Comparison of ENCODE assay signal across 11 cellular contexts in genomic region chr6:12324096-12324495, GRCh38. TPM values are rescaled to one million over a fixed set of nuclear protein-coding genes. Genes with fewer than 3 reads are reported as not detected.
DNase-seq lines count a peak whose midpoint lies in the region; TF ChIP-seq lines count a peak whose summit lies in the region.
"Had no signal": no experiment of that assay in that cellular context is flagged by ENCODE, and none has a peak within 500 bp of the region (broad histone marks: within the 10 kb centered on the region; RNA-seq: fewer than 3 reads in every experiment).

No MANE protein-coding gene starts in this region.

- peaks cover 19% of the 10 kb centered on the region for H3K9me3 ChIP-seq in endodermal cell (ENCODE audit: control insufficient read depth, low read length)
- peaks cover 0 to 4% (median 0%) of the 10 kb centered on the region in 8 donors for H3K9me3 ChIP-seq in spleen

- H3K9ac ChIP-seq in endodermal cell (ENCODE audit: extremely low read depth, low read length, poor library complexity, severe bottlenecking), result no peak overlapping the region

- peak overlapping the region; percentile 62 for H3K27ac Mint-ChIP-seq in endodermal cell
- H3K27ac Mint-ChIP-seq: activated naive CD8-positive, alpha-beta T cell treated with anti-CD3 and anti-CD28 coated beads, Interleukin-2, amount 50 U/mL, for 24 hours; stimulated activated memory B cell treated with anti-CD40 and anti-IgM and Interleukin-4, amounts not matched to agents 10 μg/mL and 1 μg/mL and 100 μg/mL, for 72 hours had no signal

- H3K4me3 ChIP-seq in endodermal cell (ENCODE audit: low read length) (no peak overlapping the region), spleen (no peak overlapping the region)

- H3K4me1 Mint-ChIP-seq in endodermal cell, result peaks cover 35% of the 10 kb centered on the region
- H3K4me1 Mint-ChIP-seq: activated naive CD8-positive, alpha-beta T cell treated with anti-CD3 and anti-CD28 coated beads, Interleukin-2, amount 50 U/mL, for 24 hours; stimulated activated memory B cell treated with anti-CD40 and anti-IgM and Interleukin-4, amounts not matched to agents 10 μg/mL and 1 μg/mL and 100 μg/mL, for 72 hours had no signal

- H3K4me3 Mint-ChIP-seq in endodermal cell, result no peak overlapping the region
- H3K4me3 Mint-ChIP-seq: activated naive CD8-positive, alpha-beta T cell treated with anti-CD3 and anti-CD28 coated beads, Interleukin-2, amount 50 U/mL, for 24 hours; stimulated activated memory B cell treated with anti-CD40 and anti-IgM and Interleukin-4, amounts not matched to agents 10 μg/mL and 1 μg/mL and 100 μg/mL, for 72 hours had no signal

- H3K27me3 ChIP-seq in endodermal cell (ENCODE audit: control insufficient read depth, insufficient read depth, low read length, poor library complexity, severe bottlenecking) (peaks cover 9% of the 10 kb centered on the region), spleen (replicated peaks in 1 of 7) (no peaks in the 10 kb centered on the region)

- no peaks in the 10 kb centered on the region for H3K36me3 Mint-ChIP-seq in endodermal cell (ENCODE audit: low read depth)

- H3K9me3 Mint-ChIP-seq in endodermal cell, result peaks cover 9% of the 10 kb centered on the region
- H3K9me3 Mint-ChIP-seq: activated naive CD8-positive, alpha-beta T cell treated with anti-CD3 and anti-CD28 coated beads, Interleukin-2, amount 50 U/mL, for 24 hours had no signal

- no peak for TF ChIP-seq POLR2A in spleen (IDR thresholded peaks at IDR 0.05)

- H3K4me1 ChIP-seq in endodermal cell (ENCODE audit: control insufficient read depth, insufficient read depth, low read length) (peaks cover 13% of the 10 kb centered on the region), spleen (no peaks in the 10 kb centered on the region)

- WGBS in endodermal cell (ENCODE audit: insufficient coverage in 1 of 2, insufficient read length in 1 of 2), 2 experiments, result 80 to 82% methylated on average over 3 of the region's 3 CpGs
- 60 to 83% (median 78%) methylated on average over 3 of the region's 3 CpGs for WGBS in spleen, 5 donors

- DNase-seq in DMS53 treated with DMSO at 0.1 percent for 48 hours (lab: John Stamatoyannopoulos, UW; ENCODE audit: unreplicated experiment) (peak; percentile 73), NCI-H2227 (lab: John Stamatoyannopoulos, UW; ENCODE audit: unreplicated experiment) (peak; percentile 64), endodermal cell (peak; percentile 61), myocyte (ENCODE audit: low read depth) (peak; percentile 24), spleen (no peak), T-helper 1 cell (no peak)
- no peak for DNase-seq in effector CD8-positive, alpha-beta T cell (lab: John Stamatoyannopoulos, UW)
- DNase-seq in stimulated activated CD4-positive, alpha-beta T cell treated with anti-CD3 and anti-CD28 coated beads, Interleukin-2, amount 100 ng/mL, for 24 hours, result no peak
- DNase-seq: activated naive CD8-positive, alpha-beta T cell treated with anti-CD3 and anti-CD28 coated beads, Interleukin-2, amount 50 U/mL, for 24 hours; retina had no signal

- H3K36me3 ChIP-seq in endodermal cell (ENCODE audit: control insufficient read depth, insufficient read depth, low read length), result no peaks in the 10 kb centered on the region
- H3K36me3 ChIP-seq in spleen, result no peaks in the 10 kb centered on the region

- H3K27me3 Mint-ChIP-seq in endodermal cell (ENCODE audit: insufficient read depth), result peaks cover 20% of the 10 kb centered on the region

- intact Hi-C loops in spleen (cut with DNase I; ENCODE audit: low total_unique reads), result no loop called here

- TF ChIP-seq CTCF in endodermal cell (conservative IDR thresholded peaks at IDR 0.05) (no peak), spleen (IDR thresholded peaks at IDR 0.05 in 8 of 11, conservative IDR thresholded peaks at IDR 0.05 in 3 of 11) (no peak)

- no peak overlapping the region for H3K27ac ChIP-seq in endodermal cell (ENCODE audit: low read depth, low read length)
- no peak overlapping the region for H3K27ac ChIP-seq in spleen

RNA-seq across cellular contexts. Expression of gene EDN1, which starts 33.9 kb away (rescaled TPM):
- total RNA-seq in endodermal cell (under 1 TPM; 0.27 to 0.46 TPM), myocyte (0.16 and 0.29 TPM in 2 replicates), spleen (10 to 100 TPM in 5 of 7 donors, 1 to 10 TPM in 2; 5.5 to 27.1 (median 15.1) TPM)
- 3.5 TPM for polyA plus RNA-seq in endodermal cell (2013, experiment 1 of 2)
- polyA plus RNA-seq in endodermal cell (2013, experiment 2 of 2), result 4.5 TPM
- polyA plus RNA-seq in myocyte (2012), result 2.1 TPM
- 10 to 100 TPM in 1 of 3 donors, 1 to 10 TPM in 2; 5.2 to 16.5 (median 7.2) TPM for polyA plus RNA-seq in spleen

Comparison
In these comparisons a context has a peak if more than half of its experiments do, and no peak if none do; other contexts are left out.
1. DNase-seq: peak in DMS53 treated with DMSO at 0.1 percent for 48 hours (single experiment), NCI-H2227 (single experiment), endodermal cell (single experiment) and myocyte (single experiment); none in effector CD8-positive, alpha-beta T cell (single experiment), spleen (single experiment), stimulated activated CD4-positive, alpha-beta T cell treated with anti-CD3 and anti-CD28 coated beads, Interleukin-2, amount 100 ng/mL, for 24 hours (0 of 2) and T-helper 1 cell (0 of 5).